1 cellular context compared by ENCODE assay signal in genomic region chr22:28771195-28771791, GRCh38.
TF ChIP-seq lines count a peak whose summit lies in the region.

No MANE protein-coding gene starts in this region.

TF ChIP-seq in IMR-90, 13 proteins besides CTCF, POLR2A, EP300 and RAD21:
- TF ChIP-seq MXI1 (IDR thresholded peaks at IDR 0.05; ENCODE audit: borderline replicate concordance, low read depth, low read length): no peak
